In the genomic region with DNA sequence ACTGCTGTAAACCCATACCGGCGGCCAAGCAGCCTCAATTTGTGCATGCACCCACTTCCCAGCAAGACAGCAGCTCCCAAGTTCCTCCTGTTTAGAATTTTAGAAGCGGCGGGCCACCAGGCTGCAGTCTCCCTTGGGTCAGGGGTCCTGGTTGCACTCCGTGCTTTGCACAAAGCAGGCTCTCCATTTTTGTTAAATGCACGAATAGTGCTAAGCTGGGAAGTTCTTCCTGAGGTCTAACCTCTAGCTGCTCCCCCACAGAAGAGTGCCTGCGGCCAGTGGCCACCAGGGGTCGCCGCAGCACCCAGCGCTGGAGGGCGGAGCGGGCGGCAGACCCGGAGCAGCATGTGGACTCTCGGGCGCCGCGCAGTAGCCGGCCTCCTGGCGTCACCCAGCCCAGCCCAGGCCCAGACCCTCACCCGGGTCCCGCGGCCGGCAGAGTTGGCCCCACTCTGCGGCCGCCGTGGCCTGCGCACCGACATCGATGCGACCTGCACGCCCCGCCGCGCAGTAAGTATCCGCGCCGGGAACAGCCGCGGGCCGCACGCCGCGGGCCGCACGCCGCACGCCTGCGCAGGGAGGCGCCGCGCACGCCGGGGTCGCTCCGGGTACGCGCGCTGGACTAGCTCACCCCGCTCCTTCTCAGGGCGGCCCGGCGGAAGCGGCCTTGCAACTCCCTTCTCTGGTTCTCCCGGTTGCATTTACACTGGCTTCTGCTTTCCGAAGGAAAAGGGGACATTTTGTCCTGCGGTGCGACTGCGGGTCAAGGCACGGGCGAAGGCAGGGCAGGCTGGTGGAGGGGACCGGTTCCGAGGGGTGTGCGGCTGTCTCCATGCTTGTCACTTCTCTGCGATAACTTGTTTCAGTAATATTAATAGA, we compare ENCODE assay signal across 1 cellular context.
TF ChIP-seq lines count a peak whose summit lies in the region.

A gene (plus strand): TSS at position 315 of the 879 bp plus-strand sequence. CDS start 31 bp downstream, at position 346.

TF ChIP-seq in GM12878, 131 proteins besides CTCF, POLR2A, EP300 and RAD21 (continued from another document and continues in another):
- TF ChIP-seq, protein P1, sequence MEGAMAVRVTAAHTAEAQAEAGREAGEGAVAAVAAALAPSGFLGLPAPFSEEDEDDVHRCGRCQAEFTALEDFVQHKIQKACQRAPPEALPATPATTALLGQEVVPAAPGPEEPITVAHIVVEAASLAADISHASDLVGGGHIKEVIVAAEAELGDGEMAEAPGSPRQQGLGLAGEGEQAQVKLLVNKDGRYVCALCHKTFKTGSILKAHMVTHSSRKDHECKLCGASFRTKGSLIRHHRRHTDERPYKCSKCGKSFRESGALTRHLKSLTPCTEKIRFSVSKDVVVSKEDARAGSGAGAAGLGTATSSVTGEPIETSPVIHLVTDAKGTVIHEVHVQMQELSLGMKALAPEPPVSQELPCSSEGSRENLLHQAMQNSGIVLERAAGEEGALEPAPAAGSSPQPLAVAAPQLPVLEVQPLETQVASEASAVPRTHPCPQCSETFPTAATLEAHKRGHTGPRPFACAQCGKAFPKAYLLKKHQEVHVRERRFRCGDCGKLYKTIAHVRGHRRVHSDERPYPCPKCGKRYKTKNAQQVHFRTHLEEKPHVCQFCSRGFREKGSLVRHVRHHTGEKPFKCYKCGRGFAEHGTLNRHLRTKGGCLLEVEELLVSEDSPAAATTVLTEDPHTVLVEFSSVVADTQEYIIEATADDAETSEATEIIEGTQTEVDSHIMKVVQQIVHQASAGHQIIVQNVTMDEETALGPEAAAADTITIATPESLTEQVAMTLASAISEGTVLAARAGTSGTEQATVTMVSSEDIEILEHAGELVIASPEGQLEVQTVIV (IDR thresholded peaks at IDR 0.05; ENCODE audit: borderline replicate concordance, partially characterized antibody) = no peak
- TF ChIP-seq RUNX3 (IDR thresholded peaks at IDR 0.05; ENCODE audit: low read length) = peak; percentile 76
- TF ChIP-seq, protein P2, sequence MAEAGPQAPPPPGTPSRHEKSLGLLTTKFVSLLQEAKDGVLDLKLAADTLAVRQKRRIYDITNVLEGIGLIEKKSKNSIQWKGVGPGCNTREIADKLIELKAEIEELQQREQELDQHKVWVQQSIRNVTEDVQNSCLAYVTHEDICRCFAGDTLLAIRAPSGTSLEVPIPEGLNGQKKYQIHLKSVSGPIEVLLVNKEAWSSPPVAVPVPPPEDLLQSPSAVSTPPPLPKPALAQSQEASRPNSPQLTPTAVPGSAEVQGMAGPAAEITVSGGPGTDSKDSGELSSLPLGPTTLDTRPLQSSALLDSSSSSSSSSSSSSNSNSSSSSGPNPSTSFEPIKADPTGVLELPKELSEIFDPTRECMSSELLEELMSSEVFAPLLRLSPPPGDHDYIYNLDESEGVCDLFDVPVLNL (IDR thresholded peaks at IDR 0.05; ENCODE audit: low read depth, low read length) = no peak
- TF ChIP-seq ESRRA (IDR thresholded peaks at IDR 0.05; ENCODE audit: low read length) = peak; percentile 88; the same call in 1 of the 2 replicates
- no peak for TF ChIP-seq CREB1 (IDR thresholded peaks at IDR 0.05; ENCODE audit: low read depth)
- TF ChIP-seq, protein P3, sequence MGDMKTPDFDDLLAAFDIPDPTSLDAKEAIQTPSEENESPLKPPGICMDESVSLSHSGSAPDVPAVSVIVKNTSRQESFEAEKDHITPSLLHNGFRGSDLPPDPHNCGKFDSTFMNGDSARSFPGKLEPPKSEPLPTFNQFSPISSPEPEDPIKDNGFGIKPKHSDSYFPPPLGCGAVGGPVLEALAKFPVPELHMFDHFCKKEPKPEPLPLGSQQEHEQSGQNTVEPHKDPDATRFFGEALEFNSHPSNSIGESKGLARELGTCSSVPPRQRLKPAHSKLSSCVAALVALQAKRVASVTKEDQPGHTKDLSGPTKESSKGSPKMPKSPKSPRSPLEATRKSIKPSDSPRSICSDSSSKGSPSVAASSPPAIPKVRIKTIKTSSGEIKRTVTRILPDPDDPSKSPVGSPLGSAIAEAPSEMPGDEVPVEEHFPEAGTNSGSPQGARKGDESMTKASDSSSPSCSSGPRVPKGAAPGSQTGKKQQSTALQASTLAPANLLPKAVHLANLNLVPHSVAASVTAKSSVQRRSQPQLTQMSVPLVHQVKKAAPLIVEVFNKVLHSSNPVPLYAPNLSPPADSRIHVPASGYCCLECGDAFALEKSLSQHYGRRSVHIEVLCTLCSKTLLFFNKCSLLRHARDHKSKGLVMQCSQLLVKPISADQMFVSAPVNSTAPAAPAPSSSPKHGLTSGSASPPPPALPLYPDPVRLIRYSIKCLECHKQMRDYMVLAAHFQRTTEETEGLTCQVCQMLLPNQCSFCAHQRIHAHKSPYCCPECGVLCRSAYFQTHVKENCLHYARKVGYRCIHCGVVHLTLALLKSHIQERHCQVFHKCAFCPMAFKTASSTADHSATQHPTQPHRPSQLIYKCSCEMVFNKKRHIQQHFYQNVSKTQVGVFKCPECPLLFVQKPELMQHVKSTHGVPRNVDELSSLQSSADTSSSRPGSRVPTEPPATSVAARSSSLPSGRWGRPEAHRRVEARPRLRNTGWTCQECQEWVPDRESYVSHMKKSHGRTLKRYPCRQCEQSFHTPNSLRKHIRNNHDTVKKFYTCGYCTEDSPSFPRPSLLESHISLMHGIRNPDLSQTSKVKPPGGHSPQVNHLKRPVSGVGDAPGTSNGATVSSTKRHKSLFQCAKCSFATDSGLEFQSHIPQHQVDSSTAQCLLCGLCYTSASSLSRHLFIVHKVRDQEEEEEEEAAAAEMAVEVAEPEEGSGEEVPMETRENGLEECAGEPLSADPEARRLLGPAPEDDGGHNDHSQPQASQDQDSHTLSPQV (IDR thresholded peaks at IDR 0.05) = peak; percentile 68
- no peak for TF ChIP-seq WRNIP1 (IDR thresholded peaks at IDR 0.05; ENCODE audit: borderline replicate concordance, low read depth, low read length)
- TF ChIP-seq RFX5 (IDR thresholded peaks at IDR 0.05; ENCODE audit: low read depth, low read length) = no peak
- no peak for TF ChIP-seq SIX5 (IDR thresholded peaks at IDR 0.05; ENCODE audit: low read depth, low read length, severe bottlenecking)
- TF ChIP-seq, protein P4, sequence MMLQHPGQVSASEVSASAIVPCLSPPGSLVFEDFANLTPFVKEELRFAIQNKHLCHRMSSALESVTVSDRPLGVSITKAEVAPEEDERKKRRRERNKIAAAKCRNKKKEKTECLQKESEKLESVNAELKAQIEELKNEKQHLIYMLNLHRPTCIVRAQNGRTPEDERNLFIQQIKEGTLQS (IDR thresholded peaks at IDR 0.05; ENCODE audit: borderline replicate concordance, extremely low read depth, low read depth, low read length) = no peak
- TF ChIP-seq YBX1 (IDR thresholded peaks at IDR 0.05) = no peak
- TF ChIP-seq JUNB (IDR thresholded peaks at IDR 0.05) = no peak
- TF ChIP-seq SUPT20H (IDR thresholded peaks at IDR 0.05; ENCODE audit: borderline replicate concordance, control insufficient read depth, low read depth, low read length) = no peak
- TF ChIP-seq RAD51 (IDR thresholded peaks at IDR 0.05) = no peak
- no peak for TF ChIP-seq RBBP5 (conservative IDR thresholded peaks at IDR 0.05)
- TF ChIP-seq, protein P5, sequence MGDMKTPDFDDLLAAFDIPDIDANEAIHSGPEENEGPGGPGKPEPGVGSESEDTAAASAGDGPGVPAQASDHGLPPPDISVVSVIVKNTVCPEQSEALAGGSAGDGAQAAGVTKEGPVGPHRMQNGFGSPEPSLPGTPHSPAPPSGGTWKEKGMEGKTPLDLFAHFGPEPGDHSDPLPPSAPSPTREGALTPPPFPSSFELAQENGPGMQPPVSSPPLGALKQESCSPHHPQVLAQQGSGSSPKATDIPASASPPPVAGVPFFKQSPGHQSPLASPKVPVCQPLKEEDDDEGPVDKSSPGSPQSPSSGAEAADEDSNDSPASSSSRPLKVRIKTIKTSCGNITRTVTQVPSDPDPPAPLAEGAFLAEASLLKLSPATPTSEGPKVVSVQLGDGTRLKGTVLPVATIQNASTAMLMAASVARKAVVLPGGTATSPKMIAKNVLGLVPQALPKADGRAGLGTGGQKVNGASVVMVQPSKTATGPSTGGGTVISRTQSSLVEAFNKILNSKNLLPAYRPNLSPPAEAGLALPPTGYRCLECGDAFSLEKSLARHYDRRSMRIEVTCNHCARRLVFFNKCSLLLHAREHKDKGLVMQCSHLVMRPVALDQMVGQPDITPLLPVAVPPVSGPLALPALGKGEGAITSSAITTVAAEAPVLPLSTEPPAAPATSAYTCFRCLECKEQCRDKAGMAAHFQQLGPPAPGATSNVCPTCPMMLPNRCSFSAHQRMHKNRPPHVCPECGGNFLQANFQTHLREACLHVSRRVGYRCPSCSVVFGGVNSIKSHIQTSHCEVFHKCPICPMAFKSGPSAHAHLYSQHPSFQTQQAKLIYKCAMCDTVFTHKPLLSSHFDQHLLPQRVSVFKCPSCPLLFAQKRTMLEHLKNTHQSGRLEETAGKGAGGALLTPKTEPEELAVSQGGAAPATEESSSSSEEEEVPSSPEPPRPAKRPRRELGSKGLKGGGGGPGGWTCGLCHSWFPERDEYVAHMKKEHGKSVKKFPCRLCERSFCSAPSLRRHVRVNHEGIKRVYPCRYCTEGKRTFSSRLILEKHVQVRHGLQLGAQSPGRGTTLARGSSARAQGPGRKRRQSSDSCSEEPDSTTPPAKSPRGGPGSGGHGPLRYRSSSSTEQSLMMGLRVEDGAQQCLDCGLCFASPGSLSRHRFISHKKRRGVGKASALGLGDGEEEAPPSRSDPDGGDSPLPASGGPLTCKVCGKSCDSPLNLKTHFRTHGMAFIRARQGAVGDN (IDR thresholded peaks at IDR 0.05) = peak; percentile 93
- TF ChIP-seq ZNF274 (IDR thresholded peaks at IDR 0.05; ENCODE audit: insufficient read depth, insufficient read length) = no peak
- peak; percentile 26 for TF ChIP-seq MEF2B (IDR thresholded peaks at IDR 0.05; ENCODE audit: partially characterized antibody, poor library complexity, severe bottlenecking)
- TF ChIP-seq, protein P6, sequence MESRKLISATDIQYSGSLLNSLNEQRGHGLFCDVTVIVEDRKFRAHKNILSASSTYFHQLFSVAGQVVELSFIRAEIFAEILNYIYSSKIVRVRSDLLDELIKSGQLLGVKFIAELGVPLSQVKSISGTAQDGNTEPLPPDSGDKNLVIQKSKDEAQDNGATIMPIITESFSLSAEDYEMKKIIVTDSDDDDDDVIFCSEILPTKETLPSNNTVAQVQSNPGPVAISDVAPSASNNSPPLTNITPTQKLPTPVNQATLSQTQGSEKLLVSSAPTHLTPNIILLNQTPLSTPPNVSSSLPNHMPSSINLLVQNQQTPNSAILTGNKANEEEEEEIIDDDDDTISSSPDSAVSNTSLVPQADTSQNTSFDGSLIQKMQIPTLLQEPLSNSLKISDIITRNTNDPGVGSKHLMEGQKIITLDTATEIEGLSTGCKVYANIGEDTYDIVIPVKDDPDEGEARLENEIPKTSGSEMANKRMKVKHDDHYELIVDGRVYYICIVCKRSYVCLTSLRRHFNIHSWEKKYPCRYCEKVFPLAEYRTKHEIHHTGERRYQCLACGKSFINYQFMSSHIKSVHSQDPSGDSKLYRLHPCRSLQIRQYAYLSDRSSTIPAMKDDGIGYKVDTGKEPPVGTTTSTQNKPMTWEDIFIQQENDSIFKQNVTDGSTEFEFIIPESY (IDR thresholded peaks at IDR 0.05) = no peak
- TF ChIP-seq STAT3 (IDR thresholded peaks at IDR 0.05; ENCODE audit: low read depth, low read length) = no peak
- TF ChIP-seq MEF2A (IDR thresholded peaks at IDR 0.05; ENCODE audit: insufficient read depth, low read depth, low read length) = peak; percentile 60; the same call in 1 of the 2 replicates
- 0 out of 2 replicates have a peak, but pooled peaks have one; percentile 33 for TF ChIP-seq PAX5 (IDR thresholded peaks at IDR 0.05; ENCODE audit: borderline replicate concordance, low read depth, low read length)
- TF ChIP-seq ZSCAN29 (IDR thresholded peaks at IDR 0.05) = peak; percentile 68
- TF ChIP-seq, protein P7, sequence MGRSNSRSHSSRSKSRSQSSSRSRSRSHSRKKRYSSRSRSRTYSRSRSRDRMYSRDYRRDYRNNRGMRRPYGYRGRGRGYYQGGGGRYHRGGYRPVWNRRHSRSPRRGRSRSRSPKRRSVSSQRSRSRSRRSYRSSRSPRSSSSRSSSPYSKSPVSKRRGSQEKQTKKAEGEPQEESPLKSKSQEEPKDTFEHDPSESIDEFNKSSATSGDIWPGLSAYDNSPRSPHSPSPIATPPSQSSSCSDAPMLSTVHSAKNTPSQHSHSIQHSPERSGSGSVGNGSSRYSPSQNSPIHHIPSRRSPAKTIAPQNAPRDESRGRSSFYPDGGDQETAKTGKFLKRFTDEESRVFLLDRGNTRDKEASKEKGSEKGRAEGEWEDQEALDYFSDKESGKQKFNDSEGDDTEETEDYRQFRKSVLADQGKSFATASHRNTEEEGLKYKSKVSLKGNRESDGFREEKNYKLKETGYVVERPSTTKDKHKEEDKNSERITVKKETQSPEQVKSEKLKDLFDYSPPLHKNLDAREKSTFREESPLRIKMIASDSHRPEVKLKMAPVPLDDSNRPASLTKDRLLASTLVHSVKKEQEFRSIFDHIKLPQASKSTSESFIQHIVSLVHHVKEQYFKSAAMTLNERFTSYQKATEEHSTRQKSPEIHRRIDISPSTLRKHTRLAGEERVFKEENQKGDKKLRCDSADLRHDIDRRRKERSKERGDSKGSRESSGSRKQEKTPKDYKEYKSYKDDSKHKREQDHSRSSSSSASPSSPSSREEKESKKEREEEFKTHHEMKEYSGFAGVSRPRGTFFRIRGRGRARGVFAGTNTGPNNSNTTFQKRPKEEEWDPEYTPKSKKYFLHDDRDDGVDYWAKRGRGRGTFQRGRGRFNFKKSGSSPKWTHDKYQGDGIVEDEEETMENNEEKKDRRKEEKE (IDR thresholded peaks at IDR 0.05) = no peak
- no peak for TF ChIP-seq ZZZ3 (IDR thresholded peaks at IDR 0.05; ENCODE audit: control insufficient read depth, insufficient read length, low read depth)
- peak; percentile 32 to 89; a peak in 3 of 4 replicates for TF ChIP-seq BHLHE40 (IDR thresholded peaks at IDR 0.05; ENCODE audit: borderline replicate concordance in 1 of 2, low read depth in 2 of 2, low read length in 1 of 2)
- peak; percentile 79 for TF ChIP-seq NR2F1 (conservative IDR thresholded peaks at IDR 0.05)
- TF ChIP-seq, protein P8, sequence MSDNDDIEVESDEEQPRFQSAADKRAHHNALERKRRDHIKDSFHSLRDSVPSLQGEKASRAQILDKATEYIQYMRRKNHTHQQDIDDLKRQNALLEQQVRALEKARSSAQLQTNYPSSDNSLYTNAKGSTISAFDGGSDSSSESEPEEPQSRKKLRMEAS (IDR thresholded peaks at IDR 0.05; ENCODE audit: low read depth, low read length) = peak; percentile 74
- TF ChIP-seq, protein P9, sequence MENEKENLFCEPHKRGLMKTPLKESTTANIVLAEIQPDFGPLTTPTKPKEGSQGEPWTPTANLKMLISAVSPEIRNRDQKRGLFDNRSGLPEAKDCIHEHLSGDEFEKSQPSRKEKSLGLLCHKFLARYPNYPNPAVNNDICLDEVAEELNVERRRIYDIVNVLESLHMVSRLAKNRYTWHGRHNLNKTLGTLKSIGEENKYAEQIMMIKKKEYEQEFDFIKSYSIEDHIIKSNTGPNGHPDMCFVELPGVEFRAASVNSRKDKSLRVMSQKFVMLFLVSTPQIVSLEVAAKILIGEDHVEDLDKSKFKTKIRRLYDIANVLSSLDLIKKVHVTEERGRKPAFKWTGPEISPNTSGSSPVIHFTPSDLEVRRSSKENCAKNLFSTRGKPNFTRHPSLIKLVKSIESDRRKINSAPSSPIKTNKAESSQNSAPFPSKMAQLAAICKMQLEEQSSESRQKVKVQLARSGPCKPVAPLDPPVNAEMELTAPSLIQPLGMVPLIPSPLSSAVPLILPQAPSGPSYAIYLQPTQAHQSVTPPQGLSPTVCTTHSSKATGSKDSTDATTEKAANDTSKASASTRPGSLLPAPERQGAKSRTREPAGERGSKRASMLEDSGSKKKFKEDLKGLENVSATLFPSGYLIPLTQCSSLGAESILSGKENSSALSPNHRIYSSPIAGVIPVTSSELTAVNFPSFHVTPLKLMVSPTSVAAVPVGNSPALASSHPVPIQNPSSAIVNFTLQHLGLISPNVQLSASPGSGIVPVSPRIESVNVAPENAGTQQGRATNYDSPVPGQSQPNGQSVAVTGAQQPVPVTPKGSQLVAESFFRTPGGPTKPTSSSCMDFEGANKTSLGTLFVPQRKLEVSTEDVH (IDR thresholded peaks at IDR 0.05; ENCODE audit: low read depth, partially characterized antibody) = no peak
- TF ChIP-seq NFIC (IDR thresholded peaks at IDR 0.05; ENCODE audit: low read depth, low read length) = no peak
- peak; percentile 75 for TF ChIP-seq KLF5 (IDR thresholded peaks at IDR 0.05; ENCODE audit: partially characterized antibody)
- no peak for TF ChIP-seq FOXK2 (IDR thresholded peaks at IDR 0.05)
